7 cellular contexts compared by ENCODE assay signal in genomic region chr11:45843158-45843924, GRCh38. TPM values are rescaled to one million over a fixed set of nuclear protein-coding genes. Genes with fewer than 3 reads are reported as not detected.
DNase-seq lines count a peak whose midpoint lies in the region; FAIRE-seq and TF ChIP-seq lines count a peak whose summit lies in the region.

No MANE protein-coding gene starts in this region.

- peak overlapping the region; percentile 7 for H3K4me3 ChIP-seq in suprapubic skin

- TF ChIP-seq EP300 in suprapubic skin (IDR thresholded peaks at IDR 0.05), result no peak

- DNase-seq in GM18507 (ENCODE audit: extremely low spot score, insufficient read length, low read depth) (peak; percentile 70), NCI-H1092 (lab: John Stamatoyannopoulos, UW) (peak; percentile 76), SKM-1 (lab: John Stamatoyannopoulos, UW; ENCODE audit: unreplicated experiment) (peak; percentile 27), germinal center (ENCODE audit: low spot score) (peak; percentile 85), osteocyte (ENCODE audit: extremely low spot score, unreplicated experiment) (peak; percentile 95), suprapubic skin (ENCODE audit: low spot score in 2 of 2) (peak; percentile 97 to 98)
- peak; percentile 85 for DNase-seq in activated naive CD4-positive, alpha-beta T cell treated with anti-CD3 and anti-CD28 coated beads, Interleukin-2, amount 50 U/mL, for 16 hours

- TF ChIP-seq CTCF in osteocyte (IDR thresholded peaks at IDR 0.05) (peak; percentile 96), suprapubic skin (IDR thresholded peaks at IDR 0.05) (peak; percentile 95)

- H3K4me3 Mint-ChIP-seq in osteocyte (ENCODE audit: unreplicated experiment), result peak overlapping the region; percentile 21

- peaks cover 12% of the 10 kb centered on the region for H3K4me1 Mint-ChIP-seq in osteocyte (ENCODE audit: unreplicated experiment)

- peaks cover 36% of the 10 kb centered on the region for H3K27me3 Mint-ChIP-seq in osteocyte (ENCODE audit: unreplicated experiment)

- FAIRE-seq in GM18507 (lab: Jason Lieb, UNC), result peak; percentile 83

- peak overlapping the region; percentile 72 for H3K27ac ChIP-seq in suprapubic skin

- no peaks in the 10 kb centered on the region for H3K9me3 Mint-ChIP-seq in osteocyte (ENCODE audit: unreplicated experiment)

- peaks cover 27% of the 10 kb centered on the region for H3K4me1 ChIP-seq in suprapubic skin

- peak in 1 of 2 donors; percentile 31 for TF ChIP-seq POLR2A in suprapubic skin (IDR thresholded peaks at IDR 0.05)

- H3K27me3 ChIP-seq in suprapubic skin, result no peaks in the 10 kb centered on the region

- no peak overlapping the region for H3K27ac Mint-ChIP-seq in osteocyte (ENCODE audit: unreplicated experiment)

- 19% methylated on average over 22 of the region's 22 CpGs for WGBS in suprapubic skin

- H3K36me3 ChIP-seq in suprapubic skin, result no peaks in the 10 kb centered on the region

- H3K9me3 ChIP-seq in suprapubic skin, result no peaks in the 10 kb centered on the region

- H3K36me3 Mint-ChIP-seq in osteocyte (ENCODE audit: unreplicated experiment), result no peaks in the 10 kb centered on the region

RNA-seq across cellular contexts. Expression of gene CRY2, which starts 3.9 kb away (rescaled TPM):
- total RNA-seq in osteocyte (18.2 and 18.6 TPM in 2 replicates), suprapubic skin (100 to 1,000 TPM in 1 of 4 donors, 10 to 100 TPM in 3; 86.1 to 141 (median 93.4) TPM)

RNA-seq across cellular contexts. Expression of gene SLC35C1, which starts 38.4 kb away (rescaled TPM):
- total RNA-seq in osteocyte (17.5 and 18.0 TPM in 2 replicates), suprapubic skin (10 to 100 TPM in 1 of 4 donors, 1 to 10 TPM in 3; 6.7 to 10.1 (median 8.8) TPM)

RNA-seq across cellular contexts. Expression of gene MAPK8IP1, which starts 42.1 kb away (rescaled TPM):
- total RNA-seq in osteocyte (9.8 and 10.1 TPM in 2 replicates), suprapubic skin (1 to 10 TPM; 3.6 to 8.0 (median 4.5) TPM)

Comparison
In these comparisons a context has a peak if more than half of its experiments do, and no peak if none do; other contexts are left out.
1. Peak in every context shown above with its lines: DNase-seq, H3K4me3 ChIP-seq and H3K27ac ChIP-seq.
2. DNase-seq: peak in every context shown above with its lines; median percentile 98 in suprapubic skin; 95 in osteocyte; 85 in activated naive CD4-positive, alpha-beta T cell treated with anti-CD3 and anti-CD28 coated beads, Interleukin-2, amount 50 U/mL, for 16 hours; 85 in germinal center; 76 in NCI-H1092; 70 in GM18507; 27 in SKM-1.